In the genomic region with DNA sequence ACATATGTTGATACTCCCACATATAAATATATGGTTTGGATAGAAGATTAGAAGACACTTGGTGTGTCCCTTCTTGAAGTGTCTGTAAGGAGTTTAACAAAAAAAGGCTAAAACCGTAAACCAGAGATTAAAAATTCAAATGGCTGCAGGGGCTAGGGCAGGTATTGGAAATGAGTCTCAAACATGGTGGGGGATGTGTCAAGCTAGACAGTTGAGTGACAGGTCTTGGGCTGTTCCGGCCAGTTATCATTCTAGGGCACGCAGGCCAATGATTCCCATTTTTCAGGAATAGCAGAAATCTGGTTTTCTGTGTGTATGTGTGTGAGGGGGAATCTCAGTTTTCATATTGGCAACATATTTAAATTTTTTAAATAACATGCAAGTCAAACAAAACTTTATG, we compare ENCODE assay signal across 23 cellular contexts.
DNase-seq lines count a peak whose midpoint lies in the region; ATAC-seq, FAIRE-seq and TF ChIP-seq lines count a peak whose summit lies in the region.
"Had no signal": no experiment of that assay in that cellular context is flagged by ENCODE, and none has a peak within 500 bp of the region (broad histone marks: within the 10 kb centered on the region; RNA-seq: fewer than 3 reads in every experiment).

No MANE protein-coding gene starts in this region.

- H3K27me3 ChIP-seq in HepG2 (ENCODE audit: control insufficient read depth in 1 of 2, insufficient read depth in 2 of 2, low read length in 2 of 2) (no peaks in the 10 kb centered on the region), right lobe of liver (no peaks in the 10 kb centered on the region), endodermal cell (ENCODE audit: control insufficient read depth, insufficient read depth, low read length, poor library complexity, severe bottlenecking) (no peaks in the 10 kb centered on the region)
- H3K27me3 ChIP-seq: BLaER1 treated with 17β-estradiol and CSF1 and Interleukin-3, amounts not matched to agents 10 nM and 100 nM had no signal

- intact Hi-C loops in HepG2 (cut with micrococcal nuclease; ENCODE audit: unreplicated experiment): no loop called here
- intact Hi-C loops in right lobe of liver (cut with DNase I): no loop called here

- H3K27me3 Mint-ChIP-seq in activated CD8-positive, alpha-beta T cell treated with anti-CD3 and anti-CD28 coated beads, Interleukin-2, amount 10 ng/mL, durations not matched to agents 7 days and 5 days (ENCODE audit: low read depth): no peaks in the 10 kb centered on the region
- H3K27me3 Mint-ChIP-seq in endodermal cell (ENCODE audit: insufficient read depth): no peaks in the 10 kb centered on the region

- in situ Hi-C loops in HepG2 (cut with HindIII; ENCODE audit: extremely low pct_ligation_motif_present, low pct_unique_long_range_greater_than_20kb): no loop called here

- no peaks in the 10 kb centered on the region for H3K9me3 ChIP-seq in HepG2 (ENCODE audit: low read length)
- no peaks in the 10 kb centered on the region for H3K9me3 ChIP-seq in right lobe of liver
- no peaks in the 10 kb centered on the region for H3K9me3 ChIP-seq in endodermal cell (ENCODE audit: control insufficient read depth, low read length)
- H3K9me3 ChIP-seq: A549; BLaER1 treated with 17β-estradiol and CSF1 and Interleukin-3, amounts not matched to agents 10 nM and 100 nM; Caco-2 had no signal

- BruUV-seq in HepG2 (replicated peaks; lab: Mats Ljungman, UMichigan): no TSS peak

- CTCF ChIA-PET in HepG2 (lab: Yijun Ruan, JAX; ENCODE audit: low intra/inter-chr PET ratio, low total read pairs): no interaction called here
- CTCF ChIA-PET in activated CD8-positive, alpha-beta T cell treated with anti-CD3 and anti-CD28 coated beads, Interleukin-2, amount 10 ng/mL, durations not matched to agents 7 days and 5 days (lab: Charles Lee): interaction anchor here (1.3 kb wide), 1 partner anchor 10 kb away, joined by 3 read pairs; no protein-coding TSS in a partner anchor

- no peak for FAIRE-seq in HepG2 (lab: Jason Lieb, UNC)
- FAIRE-seq: A549, D721Med, G401.6, GM12891, GM19239 had no signal

- H3K27ac ChIP-seq in HepG2 (ENCODE audit: extremely low read length, insufficient read depth, low read length): no peak overlapping the region
- no peak overlapping the region for H3K27ac ChIP-seq in right lobe of liver
- no peak overlapping the region for H3K27ac ChIP-seq in endodermal cell (ENCODE audit: low read depth, low read length)
- H3K27ac ChIP-seq: 22Rv1; A549; BLaER1 treated with 17β-estradiol and CSF1 and Interleukin-3, amounts not matched to agents 10 nM and 100 nM; C4-2B had no signal

- H3K4me1 ChIP-seq in HepG2 (ENCODE audit: insufficient read depth, low read length): peaks cover 16% of the 10 kb centered on the region
- H3K4me1 ChIP-seq in right lobe of liver: no peaks in the 10 kb centered on the region
- H3K4me1 ChIP-seq in endodermal cell (ENCODE audit: control insufficient read depth, insufficient read depth, low read length): no peaks in the 10 kb centered on the region
- H3K4me1 ChIP-seq: A549 had no signal

- H3K79me2 ChIP-seq in HepG2 (ENCODE audit: insufficient read depth, low read length): peaks cover 2% of the 10 kb centered on the region

- no peak overlapping the region for H3K4me2 ChIP-seq in HepG2 (ENCODE audit: low read depth, low read length)
- H3K4me2 ChIP-seq: A549; BLaER1 treated with 17β-estradiol and CSF1 and Interleukin-3, amounts not matched to agents 10 nM and 100 nM had no signal

- TF ChIP-seq RAD21 in HepG2 (CRISPR knock-in tag; IDR thresholded peaks at IDR 0.05): no peak

- H3K4me3 ChIP-seq in HepG2 (replicated peaks in 1 of 3; ENCODE audit: insufficient read depth in 1 of 3, low read depth in 2 of 3, low read length in 3 of 3) (no peak overlapping the region), right lobe of liver (no peak overlapping the region), endodermal cell (ENCODE audit: low read length) (no peak overlapping the region)
- H3K4me3 ChIP-seq: A549; BLaER1 treated with 17β-estradiol and CSF1 and Interleukin-3, amounts not matched to agents 10 nM and 100 nM had no signal

- no peaks in the 10 kb centered on the region for H4K20me1 ChIP-seq in HepG2 (ENCODE audit: insufficient read depth, low read length)
- H4K20me1 ChIP-seq: BLaER1 treated with 17β-estradiol and CSF1 and Interleukin-3, amounts not matched to agents 10 nM and 100 nM had no signal

- TF ChIP-seq CTCF in HepG2 (CRISPR knock-in tag; IDR thresholded peaks at IDR 0.05): no peak
- no peak for TF ChIP-seq CTCF in right lobe of liver (IDR thresholded peaks at IDR 0.05)
- TF ChIP-seq CTCF in endodermal cell (conservative IDR thresholded peaks at IDR 0.05): no peak

- peak overlapping the region; percentile 6 for H3K27ac Mint-ChIP-seq in activated CD8-positive, alpha-beta T cell treated with anti-CD3 and anti-CD28 coated beads, Interleukin-2, amount 10 ng/mL, durations not matched to agents 7 days and 5 days
- H3K27ac Mint-ChIP-seq in endodermal cell: peak overlapping the region; percentile 52
- H3K27ac Mint-ChIP-seq: B cell; CD4-positive, alpha-beta T cell; CD8-positive, alpha-beta T cell had no signal

- 96% methylated on average over 3 of the region's 3 CpGs for WGBS in HepG2 (ENCODE audit: low lambda C conversion rate)
- 94% methylated on average over 3 of the region's 3 CpGs for WGBS in right lobe of liver (ENCODE audit: insufficient coverage, low coverage, low lambda C conversion rate, missing lambda C conversion rate)
- 90 to 94% methylated on average over 2 to 3 of the region's 3 CpGs for WGBS in endodermal cell (ENCODE audit: insufficient coverage in 1 of 2, insufficient read length in 1 of 2), 2 experiments

- H3K9ac ChIP-seq in HepG2 (ENCODE audit: insufficient read depth, low read depth, low read length): no peak overlapping the region
- H3K9ac ChIP-seq in endodermal cell (ENCODE audit: extremely low read depth, low read length, poor library complexity, severe bottlenecking): no peak overlapping the region
- H3K9ac ChIP-seq: BLaER1 treated with 17β-estradiol and CSF1 and Interleukin-3, amounts not matched to agents 10 nM and 100 nM had no signal

- no peak for TF ChIP-seq POLR2A in HepG2 (IDR thresholded peaks at IDR 0.05; ENCODE audit: insufficient read depth in 1 of 2, low read depth in 2 of 2, low read length in 2 of 2)
- TF ChIP-seq POLR2A in right lobe of liver (IDR thresholded peaks at IDR 0.05): no peak

- POLR2A ChIA-PET in HepG2 (lab: Yijun Ruan, JAX): no interaction called here
- POLR2A ChIA-PET in activated CD8-positive, alpha-beta T cell treated with anti-CD3 and anti-CD28 coated beads, Interleukin-2, amount 10 ng/mL, durations not matched to agents 7 days and 5 days (lab: Charles Lee): no interaction called here

- TF ChIP-seq EP300 in HepG2 (IDR thresholded peaks at IDR 0.05; ENCODE audit: low read depth in 2 of 2, low read length in 2 of 2): no peak
- no peak for TF ChIP-seq EP300 in HepG2 (CRISPR knock-in tag; IDR thresholded peaks at IDR 0.05; ENCODE audit: borderline replicate concordance)

- ATAC-seq in HepG2: no peak
- no peak for ATAC-seq in right lobe of liver
- ATAC-seq in activated CD8-positive, alpha-beta T cell treated with anti-CD3 and anti-CD28 coated beads, Interleukin-2, amount 10 ng/mL, durations not matched to agents 7 days and 5 days: no peak
- ATAC-seq in HG03095 (IDR thresholded peaks at IDR 0.05; ENCODE audit: unreplicated experiment): no peak
- ATAC-seq: A549; CD8-positive, alpha-beta T cell had no signal

- no peak overlapping the region for H2AFZ ChIP-seq in HepG2 (ENCODE audit: low read length)

- H3K4me1 Mint-ChIP-seq in activated CD8-positive, alpha-beta T cell treated with anti-CD3 and anti-CD28 coated beads, Interleukin-2, amount 10 ng/mL, durations not matched to agents 7 days and 5 days (ENCODE audit: low read depth): peaks cover 7% of the 10 kb centered on the region
- H3K4me1 Mint-ChIP-seq in endodermal cell: peaks cover 11% of the 10 kb centered on the region
- H3K4me1 Mint-ChIP-seq: B cell had no signal

- no peak for DNase-seq in HepG2 (ENCODE audit: low spot score)
- no peak for DNase-seq in right lobe of liver
- DNase-seq in activated CD8-positive, alpha-beta T cell treated with anti-CD3 and anti-CD28 coated beads, Interleukin-2, amount 10 ng/mL, durations not matched to agents 7 days and 5 days: no peak
- DNase-seq in endodermal cell: no peak
- DNase-seq in NCI-H1694 treated with DMSO at 0.1 percent for 48 hours (lab: John Stamatoyannopoulos, UW): no peak
- DNase-seq in mucosa of gallbladder (ENCODE audit: low spot score): no peak
- DNase-seq: AML-193; Caco-2; Calu3; CD4-positive, alpha-beta T cell; CD8-positive, alpha-beta T cell; DMS79 treated with DMSO at 0.1 percent for 48 hours; GF-D8 had no signal

- peaks cover 36% of the 10 kb centered on the region for H3K36me3 Mint-ChIP-seq in activated CD8-positive, alpha-beta T cell treated with anti-CD3 and anti-CD28 coated beads, Interleukin-2, amount 10 ng/mL, durations not matched to agents 7 days and 5 days (ENCODE audit: low read depth)
- H3K36me3 Mint-ChIP-seq in endodermal cell (ENCODE audit: low read depth): peaks cover 37% of the 10 kb centered on the region
- H3K36me3 Mint-ChIP-seq: CD8-positive, alpha-beta T cell had no signal

- H3K36me3 ChIP-seq in HepG2 (replicated peaks in 1 of 2; ENCODE audit: control insufficient read depth in 1 of 2, insufficient read depth in 2 of 2, low read length in 2 of 2): peaks cover 12 to 55% of the 10 kb centered on the region in 2 experiments
- H3K36me3 ChIP-seq in right lobe of liver: peaks cover 0 to 31% (median 5%) of the 10 kb centered on the region in 4 donors
- peaks cover 27% of the 10 kb centered on the region for H3K36me3 ChIP-seq in endodermal cell (ENCODE audit: control insufficient read depth, insufficient read depth, low read length)

- no peaks in the 10 kb centered on the region for H3K9me3 Mint-ChIP-seq in activated CD8-positive, alpha-beta T cell treated with anti-CD3 and anti-CD28 coated beads, Interleukin-2, amount 10 ng/mL, durations not matched to agents 7 days and 5 days (ENCODE audit: insufficient read depth)
- no peaks in the 10 kb centered on the region for H3K9me3 Mint-ChIP-seq in endodermal cell
- H3K9me3 Mint-ChIP-seq: CD4-positive, alpha-beta T cell; CD8-positive, alpha-beta T cell had no signal

- no peak overlapping the region for H3K4me3 Mint-ChIP-seq in activated CD8-positive, alpha-beta T cell treated with anti-CD3 and anti-CD28 coated beads, Interleukin-2, amount 10 ng/mL, durations not matched to agents 7 days and 5 days
- H3K4me3 Mint-ChIP-seq in endodermal cell: no peak overlapping the region
- H3K4me3 Mint-ChIP-seq: B cell; CD4-positive, alpha-beta T cell; CD8-positive, alpha-beta T cell had no signal

TF ChIP-seq in HepG2, 621 proteins besides CTCF, POLR2A, EP300 and RAD21:
- no peak for TF ChIP-seq ZFAT (CRISPR knock-in tag; conservative IDR thresholded peaks at IDR 0.05)
- TF ChIP-seq, protein P1, sequence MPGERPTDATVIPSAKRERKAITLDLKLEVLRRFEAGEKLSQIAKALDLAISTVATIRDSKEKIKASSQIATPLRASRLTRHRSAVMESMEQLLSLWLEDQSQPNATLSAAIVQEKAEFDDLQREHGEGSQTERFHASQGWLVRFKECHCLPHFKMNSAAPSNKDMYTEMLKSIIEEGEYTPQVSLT (CRISPR knock-in tag; IDR thresholded peaks at IDR 0.05; ENCODE audit: borderline replicate concordance, low read depth): no peak
- TF ChIP-seq RBM22 (optimal IDR thresholded peaks at IDR 0.05; ENCODE audit: low read length): peak; percentile 66
